9 cellular contexts compared by ENCODE assay signal in the genomic region with DNA sequence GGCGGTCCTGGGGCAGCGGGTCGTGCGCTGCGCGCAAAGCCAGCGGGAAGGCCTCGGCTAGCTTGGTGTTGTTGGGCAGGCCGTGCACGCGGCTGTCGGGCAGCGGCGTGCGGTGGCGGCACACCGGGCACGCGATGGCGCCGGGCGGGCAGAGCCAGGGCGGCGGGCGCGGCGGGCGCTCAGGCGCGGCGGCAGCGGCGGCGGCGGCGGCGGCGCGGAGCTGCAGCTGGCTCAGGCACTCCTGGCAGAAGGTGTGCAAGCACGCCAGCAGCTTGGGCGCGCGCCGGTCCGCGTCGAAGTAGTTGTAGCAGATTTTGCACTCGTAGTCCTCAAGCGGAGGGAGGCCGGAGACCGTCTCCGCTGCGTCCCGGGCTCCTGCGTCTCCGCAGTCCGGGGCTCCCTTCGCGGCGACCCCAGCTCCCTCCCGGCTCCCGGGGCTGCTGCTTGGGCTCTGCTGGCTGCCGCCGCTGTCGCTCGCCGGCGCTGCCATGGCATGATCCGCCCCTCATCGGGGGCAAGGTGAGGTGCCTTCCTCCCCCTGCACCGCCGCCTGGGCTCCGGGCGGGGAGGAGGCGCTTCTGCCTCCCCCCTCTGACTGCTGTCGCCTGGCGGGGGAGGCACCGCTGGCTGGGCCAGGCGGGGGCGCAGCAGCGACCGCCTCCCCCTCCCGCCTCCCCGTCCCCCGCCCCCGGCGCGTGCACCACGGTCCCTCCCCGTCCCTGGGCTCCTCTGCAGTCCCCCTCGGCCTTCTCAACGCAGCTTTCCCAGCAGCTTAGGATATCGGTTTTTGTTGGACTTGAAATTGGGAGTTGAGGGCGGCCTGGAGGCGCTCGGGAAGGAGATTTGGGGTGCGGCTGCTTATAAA. TPM values are rescaled to one million over a fixed set of nuclear protein-coding genes. Genes with fewer than 3 reads are reported as not detected.
A peak's percentile ranks its signal among the peaks of the same experiment; 100 is the strongest.
DNase-seq lines count a peak whose midpoint lies in the region; ATAC-seq and TF ChIP-seq lines count a peak whose summit lies in the region.
"Had no signal": no experiment of that assay in that cellular context is flagged by ENCODE, and none has a peak within 500 bp of the region (broad histone marks: within the 10 kb centered on the region; RNA-seq: fewer than 3 reads in every experiment).

No MANE protein-coding gene starts in this region.

- H3K4me1 Mint-ChIP-seq in T-helper 17 cell = peaks cover 6% of the 10 kb centered on the region

- DNase-seq in activated CD4-positive, alpha-beta T cell treated with anti-CD3 and anti-CD28 coated beads for 48 hours = peak; percentile 46
- DNase-seq in activated CD4-positive, alpha-beta T cell treated with anti-CD3 and anti-CD28 coated beads, Interleukin-2, amount 50 U/mL, for 1 hour = no peak
- DNase-seq in HuH-7 (ENCODE audit: low spot score) (peak; percentile 9), T-helper 17 cell (no peak), prostate gland (ENCODE audit: low spot score) (no peak), NCI-H446 treated with DMSO at 0.1 percent for 48 hours (lab: John Stamatoyannopoulos, UW) (no peak)

- peaks cover 75% of the 10 kb centered on the region for H3K27me3 ChIP-seq in gastroesophageal sphincter
- no peaks in the 10 kb centered on the region for H3K27me3 ChIP-seq in prostate gland (replicated peaks; ENCODE audit: insufficient read depth)

- peak in 1 of 4 experiments; percentile 19 for TF ChIP-seq CTCF in gastroesophageal sphincter (IDR thresholded peaks at IDR 0.05)
- TF ChIP-seq CTCF in prostate gland (IDR thresholded peaks at IDR 0.05) = no peak

- no peak overlapping the region for H3K27ac Mint-ChIP-seq in T-helper 17 cell

- WGBS in gastroesophageal sphincter (ENCODE audit: low coverage in 1 of 2), 2 donors = 0% methylated on average over 1 of the region's 97 CpGs; no CpG with 5 or more reads in 1 of the 2 donors
- WGBS in prostate gland = under 1% methylated on average over 25 of the region's 97 CpGs

- H3K36me3 Mint-ChIP-seq in T-helper 17 cell (ENCODE audit: low read depth) = no peaks in the 10 kb centered on the region

- H3K27ac ChIP-seq in gastroesophageal sphincter (peak overlapping the region in 3 of 4 donors; percentile 28 to 77 (median 65)), prostate gland (no peak overlapping the region)

- ATAC-seq in GM21528 (IDR thresholded peaks at IDR 0.05; ENCODE audit: low FRiP score, unreplicated experiment) (peak; percentile 51), T-helper 17 cell (peak; percentile 52), gastroesophageal sphincter (peak; percentile 29)

- intact Hi-C loops in prostate gland (cut with DNase I) = loop anchor here (5.0 kb wide), 1 partner anchor 242 kb away; no protein-coding TSS in a partner anchor

- TF ChIP-seq EP300 in gastroesophageal sphincter (IDR thresholded peaks at IDR 0.05) = no peak

- peaks cover 0 to 30% (median 10%) of the 10 kb centered on the region in 3 donors for H3K4me1 ChIP-seq in gastroesophageal sphincter
- peaks cover 4% of the 10 kb centered on the region for H3K4me1 ChIP-seq in prostate gland (replicated peaks)

- peak overlapping the region; percentile 71 for H3K4me3 Mint-ChIP-seq in T-helper 17 cell

- H3K27me3 Mint-ChIP-seq in T-helper 17 cell = peaks cover 56% of the 10 kb centered on the region

- H3K4me3 ChIP-seq in gastroesophageal sphincter = peak overlapping the region; percentile 17 to 56
- H3K4me3 ChIP-seq in prostate gland = peak overlapping the region; percentile 21 to 32

- H3K36me3 ChIP-seq in gastroesophageal sphincter (no peaks in the 10 kb centered on the region), prostate gland (no peaks in the 10 kb centered on the region)

- H3K9me3 ChIP-seq in T-helper 17 cell (ENCODE audit: control insufficient read depth, low read length, poor library complexity, severe bottlenecking) = no peaks in the 10 kb centered on the region
- H3K9me3 ChIP-seq in gastroesophageal sphincter = no peaks in the 10 kb centered on the region
- no peaks in the 10 kb centered on the region for H3K9me3 ChIP-seq in prostate gland

- TF ChIP-seq POLR2A in gastroesophageal sphincter (IDR thresholded peaks at IDR 0.05) (no peak), prostate gland (IDR thresholded peaks at IDR 0.05) (no peak)

RNA-seq across cellular contexts. Expression of a gene that starts 21.0 kb away (rescaled TPM):
- not detected for total RNA-seq in T-helper 17 cell
- under 1 TPM in 1 of 4 donors, not detected in 3; 0.31 TPM for total RNA-seq in gastroesophageal sphincter
- total RNA-seq in prostate gland = not detected
- total RNA-seq: glomerular endothelial cell had no signal

Comparison
In these comparisons a context has a peak if more than half of its experiments do, and no peak if none do; other contexts are left out.
1. DNase-seq: peak in activated CD4-positive, alpha-beta T cell treated with anti-CD3 and anti-CD28 coated beads for 48 hours (single experiment) and HuH-7 (single experiment); none in activated CD4-positive, alpha-beta T cell treated with anti-CD3 and anti-CD28 coated beads, Interleukin-2, amount 50 U/mL, for 1 hour (single experiment), T-helper 17 cell (0 of 3), prostate gland (single experiment) and NCI-H446 treated with DMSO at 0.1 percent for 48 hours (single experiment).
2. H3K27ac ChIP-seq: peak in gastroesophageal sphincter (3 of 4); none in prostate gland (0 of 2).
3. Peak in every context shown above with its lines, with median percentiles within 50 percentile points of each other: ATAC-seq.